8 cellular contexts compared by ENCODE assay signal in the genomic region with DNA sequence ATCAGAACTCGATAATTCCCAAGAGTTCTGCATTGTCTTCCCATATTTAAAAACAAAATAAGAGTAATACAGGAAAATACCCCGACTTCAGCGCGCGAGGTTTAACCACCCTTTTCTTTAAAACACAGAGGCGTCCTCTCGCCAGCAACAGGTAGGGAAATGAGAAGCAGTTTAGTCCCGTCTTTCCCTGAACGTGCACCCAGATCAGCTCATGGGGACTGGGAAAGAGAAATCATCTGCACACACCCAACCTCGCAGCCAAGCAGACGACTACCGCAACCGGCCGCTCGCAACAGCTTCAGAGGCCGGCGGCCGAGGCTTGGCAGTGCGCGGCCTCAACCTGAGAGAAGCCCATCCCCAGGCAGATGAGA. TPM values are rescaled to one million over a fixed set of nuclear protein-coding genes. Genes with fewer than 3 reads are reported as not detected.
DNase-seq lines count a peak whose midpoint lies in the region; TF ChIP-seq lines count a peak whose summit lies in the region.

No MANE protein-coding gene starts in this region.

- peaks cover 7% of the 10 kb centered on the region for H3K36me3 ChIP-seq in CD8-positive, alpha-beta memory T cell (ENCODE audit: insufficient read depth, low read length)

- no peaks in the 10 kb centered on the region for H3K9me3 Mint-ChIP-seq in CD8-positive, alpha-beta memory T cell
- H3K9me3 Mint-ChIP-seq in mesothelial cell of epicardium, result no peaks in the 10 kb centered on the region

- peaks cover 31% of the 10 kb centered on the region for H3K4me1 ChIP-seq in CD8-positive, alpha-beta memory T cell (ENCODE audit: insufficient read depth, low read length)

- peaks cover 0 to 26% (median 9%) of the 10 kb centered on the region in 3 donors for H3K36me3 Mint-ChIP-seq in CD8-positive, alpha-beta memory T cell
- H3K36me3 Mint-ChIP-seq in mesothelial cell of epicardium, result peaks cover 6% of the 10 kb centered on the region

- H3K4me1 Mint-ChIP-seq in CD8-positive, alpha-beta memory T cell, result peaks cover 40 to 49% (median 47%) of the 10 kb centered on the region in 3 donors
- H3K4me1 Mint-ChIP-seq in mesothelial cell of epicardium, result peaks cover 31% of the 10 kb centered on the region

- no peaks in the 10 kb centered on the region for H3K9me3 ChIP-seq in CD8-positive, alpha-beta memory T cell (ENCODE audit: low read length)

- no peak for TF ChIP-seq CTCF in cardiac fibroblast (IDR thresholded peaks at IDR 0.05; ENCODE audit: low read depth, low read length)
- TF ChIP-seq CTCF in mesothelial cell of epicardium (IDR thresholded peaks at IDR 0.05; ENCODE audit: unreplicated experiment), result no peak

- no peak for DNase-seq in CD8-positive, alpha-beta memory T cell
- DNase-seq in Kasumi-1 (lab: John Stamatoyannopoulos, UW), result peak; percentile 67 to 75
- DNase-seq in cardiac fibroblast (ENCODE audit: low read depth in 2 of 2), result no peak
- DNase-seq in mesothelial cell of epicardium (ENCODE audit: low spot score in 2 of 2, unreplicated experiment in 2 of 2), result no peak
- no peak for DNase-seq in NCI-H345 treated with DMSO at 0.1 percent for 48 hours (lab: John Stamatoyannopoulos, UW; ENCODE audit: unreplicated experiment)
- DNase-seq in GF-D8 (lab: John Stamatoyannopoulos, UW), result no peak
- DNase-seq in COLO829 (ENCODE audit: low spot score), result no peak
- no peak for DNase-seq in NCI-H1694 (lab: John Stamatoyannopoulos, UW)

- CTCF ChIA-PET in CD8-positive, alpha-beta memory T cell (lab: Charles Lee), result interaction anchor here (0.5 kb wide), 1 partner anchor 189 kb away, joined by 4 read pairs; no protein-coding TSS in a partner anchor

- peak overlapping the region; percentile 97 for H3K27ac ChIP-seq in CD8-positive, alpha-beta memory T cell (ENCODE audit: low read depth, low read length)

- H3K4me3 Mint-ChIP-seq in CD8-positive, alpha-beta memory T cell, result peak overlapping the region; percentile 93 to 98 (median 96)
- peak overlapping the region; percentile 97 for H3K4me3 Mint-ChIP-seq in mesothelial cell of epicardium

- H3K27me3 Mint-ChIP-seq in CD8-positive, alpha-beta memory T cell, result peaks cover 0 to 4% of the 10 kb centered on the region in 2 donors
- H3K27me3 Mint-ChIP-seq in mesothelial cell of epicardium (ENCODE audit: low read depth), result no peaks in the 10 kb centered on the region

- H3K27ac Mint-ChIP-seq in CD8-positive, alpha-beta memory T cell, result peak overlapping the region; percentile 91 to 97 (median 94)
- peak overlapping the region; percentile 98 for H3K27ac Mint-ChIP-seq in mesothelial cell of epicardium

- H3K4me3 ChIP-seq in CD8-positive, alpha-beta memory T cell (ENCODE audit: low read length), result peak overlapping the region; percentile 63
- peak overlapping the region; percentile 97 to 99 for H3K4me3 ChIP-seq in cardiac fibroblast (replicated peaks in 1 of 2; ENCODE audit: low read depth in 2 of 2, low read length in 2 of 2)

- POLR2A ChIA-PET in CD8-positive, alpha-beta memory T cell (lab: Charles Lee), result interaction anchor here (0.7 kb wide), 1 partner anchor 257 kb away, joined by 3 read pairs; a partner anchor contains a TSS

- no peaks in the 10 kb centered on the region for H3K27me3 ChIP-seq in CD8-positive, alpha-beta memory T cell (ENCODE audit: insufficient read depth, low read length, poor library complexity, severe bottlenecking)

RNA-seq across cellular contexts. Expression of a gene that starts 0.7 kb away (rescaled TPM):
- 10 to 100 TPM; 41.0 to 41.6 TPM for total RNA-seq in CD8-positive, alpha-beta memory T cell
- 19.0 TPM for polyA plus RNA-seq in CD8-positive, alpha-beta memory T cell
- 50.4 to 56.2 TPM (median 55.7 TPM) in 3 replicates for total RNA-seq in mesothelial cell of epicardium

RNA-seq across cellular contexts. Expression of a gene that starts 34.9 kb away (rescaled TPM):
- total RNA-seq in CD8-positive, alpha-beta memory T cell, result not detected
- not detected for polyA plus RNA-seq in CD8-positive, alpha-beta memory T cell
- total RNA-seq in mesothelial cell of epicardium, result not detected in 3 replicates

Comparison
In these comparisons a context has a peak if more than half of its experiments do, and no peak if none do; other contexts are left out.
1. DNase-seq: peak in Kasumi-1 (2 of 2); none in CD8-positive, alpha-beta memory T cell (0 of 5), cardiac fibroblast (0 of 2), mesothelial cell of epicardium (0 of 2), NCI-H345 treated with DMSO at 0.1 percent for 48 hours (single experiment), GF-D8 (single experiment), COLO829 (single experiment) and NCI-H1694 (single experiment).